8 cellular contexts compared by ENCODE assay signal in the genomic region with DNA sequence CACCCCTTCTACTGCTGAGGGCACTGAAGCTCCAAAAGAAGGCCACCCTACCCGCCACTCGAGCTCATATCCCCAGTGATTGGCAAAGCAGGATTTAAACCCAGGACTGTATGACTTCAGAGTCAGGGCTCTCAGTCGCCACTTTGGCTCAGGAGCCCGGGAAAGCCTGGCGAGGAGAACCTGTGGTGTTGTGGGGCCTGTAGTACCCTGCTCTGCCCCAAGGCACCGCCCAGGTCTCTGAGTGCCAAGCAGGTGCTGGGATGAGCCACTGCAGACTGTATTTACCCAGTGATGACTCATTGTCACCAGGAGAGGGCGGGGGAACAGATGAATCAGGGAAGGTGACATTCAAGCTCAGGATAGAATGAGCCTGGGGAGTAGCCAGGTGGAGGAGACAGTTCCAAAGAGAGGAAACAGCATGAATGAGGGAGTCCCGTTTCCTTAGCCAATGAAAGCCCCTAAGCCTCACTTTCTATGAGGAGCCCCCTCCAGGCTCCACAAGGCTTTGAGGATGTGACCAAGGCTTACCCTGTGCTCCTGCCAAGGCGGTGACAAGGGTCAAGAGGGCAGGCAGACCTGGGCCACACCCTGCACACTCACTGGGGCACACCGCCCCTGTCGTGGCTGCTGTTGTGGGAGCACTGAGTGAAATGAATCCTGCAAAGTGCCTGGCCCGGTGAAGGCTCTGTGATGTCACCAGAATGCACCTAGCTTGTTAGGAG. TPM values are rescaled to one million over a fixed set of nuclear protein-coding genes. Genes with fewer than 3 reads are reported as not detected.
A peak's percentile ranks its signal among the peaks of the same experiment; 100 is the strongest.
DNase-seq lines count a peak whose midpoint lies in the region; ATAC-seq and TF ChIP-seq lines count a peak whose summit lies in the region.

No MANE protein-coding gene starts in this region.

- ATAC-seq in GM19463 (IDR thresholded peaks at IDR 0.05; ENCODE audit: unreplicated experiment) = peak; percentile 74

- peaks cover 52% of the 10 kb centered on the region for H3K36me3 Mint-ChIP-seq in T-helper 2 cell treated with Interferon-gamma antibody and Interleukin-4, amounts not matched to agents 5 μg/mL and 100 μg/mL, for 36 hours (ENCODE audit: low read depth)
- no peaks in the 10 kb centered on the region for H3K36me3 Mint-ChIP-seq in MCF 10A (ENCODE audit: insufficient read depth, unreplicated experiment)

- no peak overlapping the region for H3K4me3 ChIP-seq in AG09309 (ENCODE audit: control insufficient read depth, low read depth, low read length)
- H3K4me3 ChIP-seq in liver (ENCODE audit: low read depth in 1 of 3, low read length in 3 of 3) = no peak overlapping the region

- H3K27ac ChIP-seq in liver (ENCODE audit: low read depth in 1 of 2, low read length in 2 of 2) = peak overlapping the region; percentile 58 to 88

- CTCF ChIA-PET in MCF 10A (lab: Yijun Ruan, JAX) = interaction anchor here (0.5 to 9.2 kb wide), 14 partner anchors 9 to 186 kb away, joined by 3 to 90 read pairs (median 5); no protein-coding TSS in a partner anchor

- H3K27ac Mint-ChIP-seq in T-helper 2 cell treated with Interferon-gamma antibody and Interleukin-4, amounts not matched to agents 5 μg/mL and 100 μg/mL, for 36 hours = peak overlapping the region; percentile 71
- no peak overlapping the region for H3K27ac Mint-ChIP-seq in MCF 10A (ENCODE audit: low read depth, unreplicated experiment)

- no peaks in the 10 kb centered on the region for H3K36me3 ChIP-seq in liver (ENCODE audit: control insufficient read depth in 4 of 4, insufficient read depth in 3 of 4, low read depth in 1 of 4, low read length in 3 of 4)

- no peak for DNase-seq in AG09309 (ENCODE audit: low read depth)
- DNase-seq in NCI-H128 (lab: John Stamatoyannopoulos, UW; ENCODE audit: unreplicated experiment) = peak; percentile 87
- peak; percentile 84 for DNase-seq in T-helper 2 cell treated with Interferon-gamma antibody and Interleukin-4, amounts not matched to agents 5 μg/mL and 100 μg/mL, for 36 hours (ENCODE audit: low spot score)
- peak; percentile 81 for DNase-seq in MCF 10A (ENCODE audit: unreplicated experiment)
- DNase-seq in stimulated activated CD8-positive, alpha-beta memory T cell treated with anti-CD3 and anti-CD28 coated beads, Interleukin-12 subunit alpha, Interleukin-12 subunit beta, amount 100 ng/mL, for 1 hour (ENCODE audit: low read depth) = peak; percentile 76
- no peak for DNase-seq in retina

- no peaks in the 10 kb centered on the region for H3K27me3 ChIP-seq in liver (ENCODE audit: control insufficient read depth in 4 of 4, insufficient read depth in 4 of 4, low read length in 3 of 4)

- H3K4me1 ChIP-seq in liver (ENCODE audit: control insufficient read depth in 4 of 4, insufficient read depth in 4 of 4, low read length in 3 of 4) = peaks cover 9 to 43% (median 30%) of the 10 kb centered on the region in 4 donors

- H3K9me3 Mint-ChIP-seq in T-helper 2 cell treated with Interferon-gamma antibody and Interleukin-4, amounts not matched to agents 5 μg/mL and 100 μg/mL, for 36 hours = no peaks in the 10 kb centered on the region
- no peaks in the 10 kb centered on the region for H3K9me3 Mint-ChIP-seq in MCF 10A (ENCODE audit: unreplicated experiment)

- no TSS peak for BruUV-seq in MCF 10A (replicated peaks; lab: Mats Ljungman, UMichigan)

- peak; percentile 73 to 89 for TF ChIP-seq RAD21 in liver (IDR thresholded peaks at IDR 0.05)

- TF ChIP-seq CTCF in AG09309 (IDR thresholded peaks at IDR 0.05; ENCODE audit: control insufficient read depth, insufficient read depth, low read depth, low read length, missing control alignments) = peak; percentile 2
- TF ChIP-seq CTCF in MCF 10A (IDR thresholded peaks at IDR 0.05; ENCODE audit: unreplicated experiment) = peak; percentile 36
- TF ChIP-seq CTCF in liver (IDR thresholded peaks at IDR 0.05; ENCODE audit: low read depth, low read length, missing input control) = peak; percentile 76

- peak overlapping the region in 1 of 2 donors; percentile 37 for H3K9ac ChIP-seq in liver (ENCODE audit: low read depth in 1 of 2, low read length in 2 of 2)

- WGBS in liver = 31% methylated on average over 12 of the region's 12 CpGs

- H3K27me3 Mint-ChIP-seq in T-helper 2 cell treated with Interferon-gamma antibody and Interleukin-4, amounts not matched to agents 5 μg/mL and 100 μg/mL, for 36 hours (ENCODE audit: low read depth) = no peaks in the 10 kb centered on the region
- H3K27me3 Mint-ChIP-seq in MCF 10A (ENCODE audit: insufficient read depth, unreplicated experiment) = no peaks in the 10 kb centered on the region

- peaks cover 61% of the 10 kb centered on the region for H3K4me1 Mint-ChIP-seq in T-helper 2 cell treated with Interferon-gamma antibody and Interleukin-4, amounts not matched to agents 5 μg/mL and 100 μg/mL, for 36 hours (ENCODE audit: low read depth)
- peaks cover 24% of the 10 kb centered on the region for H3K4me1 Mint-ChIP-seq in MCF 10A (ENCODE audit: insufficient read depth, unreplicated experiment)

- peak overlapping the region; percentile 65 for H3K4me3 Mint-ChIP-seq in T-helper 2 cell treated with Interferon-gamma antibody and Interleukin-4, amounts not matched to agents 5 μg/mL and 100 μg/mL, for 36 hours
- H3K4me3 Mint-ChIP-seq in MCF 10A (ENCODE audit: unreplicated experiment) = peak overlapping the region; percentile 29

- intact Hi-C loops in MCF 10A (cut with micrococcal nuclease) = no loop called here

- POLR2A ChIA-PET in MCF 10A (lab: Yijun Ruan, JAX) = interaction anchor here (0.6 to 6.0 kb wide), 7 partner anchors 10 to 993 kb away, joined by 3 to 43 read pairs (median 4); a partner anchor contains a TSS

- no peaks in the 10 kb centered on the region for H3K9me3 ChIP-seq in liver (ENCODE audit: control insufficient read depth in 4 of 4, low read length in 3 of 4)

TF ChIP-seq in liver, 16 proteins besides CTCF, POLR2A, EP300 and RAD21 (continues in another document):
- no peak for TF ChIP-seq TAF1 (conservative IDR thresholded peaks at IDR 0.05)
- peak; percentile 97 for TF ChIP-seq FOXA1 (IDR thresholded peaks at IDR 0.05)
- TF ChIP-seq NR2F2 (IDR thresholded peaks at IDR 0.05) = peak; percentile 40
- peak; percentile 58 for TF ChIP-seq SP1 (IDR thresholded peaks at IDR 0.05)
- TF ChIP-seq HNF4G (IDR thresholded peaks at IDR 0.05) = no peak
- TF ChIP-seq, protein P1, sequence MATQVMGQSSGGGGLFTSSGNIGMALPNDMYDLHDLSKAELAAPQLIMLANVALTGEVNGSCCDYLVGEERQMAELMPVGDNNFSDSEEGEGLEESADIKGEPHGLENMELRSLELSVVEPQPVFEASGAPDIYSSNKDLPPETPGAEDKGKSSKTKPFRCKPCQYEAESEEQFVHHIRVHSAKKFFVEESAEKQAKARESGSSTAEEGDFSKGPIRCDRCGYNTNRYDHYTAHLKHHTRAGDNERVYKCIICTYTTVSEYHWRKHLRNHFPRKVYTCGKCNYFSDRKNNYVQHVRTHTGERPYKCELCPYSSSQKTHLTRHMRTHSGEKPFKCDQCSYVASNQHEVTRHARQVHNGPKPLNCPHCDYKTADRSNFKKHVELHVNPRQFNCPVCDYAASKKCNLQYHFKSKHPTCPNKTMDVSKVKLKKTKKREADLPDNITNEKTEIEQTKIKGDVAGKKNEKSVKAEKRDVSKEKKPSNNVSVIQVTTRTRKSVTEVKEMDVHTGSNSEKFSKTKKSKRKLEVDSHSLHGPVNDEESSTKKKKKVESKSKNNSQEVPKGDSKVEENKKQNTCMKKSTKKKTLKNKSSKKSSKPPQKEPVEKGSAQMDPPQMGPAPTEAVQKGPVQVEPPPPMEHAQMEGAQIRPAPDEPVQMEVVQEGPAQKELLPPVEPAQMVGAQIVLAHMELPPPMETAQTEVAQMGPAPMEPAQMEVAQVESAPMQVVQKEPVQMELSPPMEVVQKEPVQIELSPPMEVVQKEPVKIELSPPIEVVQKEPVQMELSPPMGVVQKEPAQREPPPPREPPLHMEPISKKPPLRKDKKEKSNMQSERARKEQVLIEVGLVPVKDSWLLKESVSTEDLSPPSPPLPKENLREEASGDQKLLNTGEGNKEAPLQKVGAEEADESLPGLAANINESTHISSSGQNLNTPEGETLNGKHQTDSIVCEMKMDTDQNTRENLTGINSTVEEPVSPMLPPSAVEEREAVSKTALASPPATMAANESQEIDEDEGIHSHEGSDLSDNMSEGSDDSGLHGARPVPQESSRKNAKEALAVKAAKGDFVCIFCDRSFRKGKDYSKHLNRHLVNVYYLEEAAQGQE (IDR thresholded peaks at IDR 0.05) = peak; percentile 45
- TF ChIP-seq RXRA (IDR thresholded peaks at IDR 0.05) = peak; percentile 60 to 90
- TF ChIP-seq HNF4A (conservative IDR thresholded peaks at IDR 0.05) = peak; percentile 65 to 78
- TF ChIP-seq EGR1 (IDR thresholded peaks at IDR 0.05; ENCODE audit: low read depth in 2 of 2) = peak in 1 of 2 donors; percentile 83
- peak; percentile 53 for TF ChIP-seq YY1 (IDR thresholded peaks at IDR 0.05)
- TF ChIP-seq, protein P2, sequence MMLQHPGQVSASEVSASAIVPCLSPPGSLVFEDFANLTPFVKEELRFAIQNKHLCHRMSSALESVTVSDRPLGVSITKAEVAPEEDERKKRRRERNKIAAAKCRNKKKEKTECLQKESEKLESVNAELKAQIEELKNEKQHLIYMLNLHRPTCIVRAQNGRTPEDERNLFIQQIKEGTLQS (IDR thresholded peaks at IDR 0.05) = peak; percentile 98
- peak; percentile 99 to 100 for TF ChIP-seq JUND (IDR thresholded peaks at IDR 0.05)
- TF ChIP-seq, protein P3, sequence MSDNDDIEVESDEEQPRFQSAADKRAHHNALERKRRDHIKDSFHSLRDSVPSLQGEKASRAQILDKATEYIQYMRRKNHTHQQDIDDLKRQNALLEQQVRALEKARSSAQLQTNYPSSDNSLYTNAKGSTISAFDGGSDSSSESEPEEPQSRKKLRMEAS (IDR thresholded peaks at IDR 0.05) = peak; percentile 87

RNA-seq across cellular contexts. Expression of a gene that starts 17.8 kb away (rescaled TPM):
- 41.5 and 41.8 TPM in 2 replicates for total RNA-seq in MCF 10A (2022)
- total RNA-seq in liver = 10 to 100 TPM in 1 of 2 donors, 1 to 10 TPM in 1; 9.3 to 22.0 TPM
- 10 to 100 TPM; 22.0 to 25.0 TPM for polyA plus RNA-seq in liver

RNA-seq across cellular contexts. Expression of a gene that starts 24.9 kb away (rescaled TPM):
- total RNA-seq in MCF 10A (2022) (4.0 and 5.7 TPM in 2 replicates), liver (1 to 10 TPM in 1 of 2 donors, under 1 TPM in 1; 0.59 to 1.5 TPM)
- under 1 TPM; 0.06 to 0.40 TPM for polyA plus RNA-seq in liver

RNA-seq across cellular contexts. Expression of a gene that starts 25.3 kb away (rescaled TPM):
- total RNA-seq in MCF 10A (2022) (17.5 and 23.9 TPM in 2 replicates), liver (10 to 100 TPM in 1 of 2 donors, 1 to 10 TPM in 1; 4.9 to 14.3 TPM)
- polyA plus RNA-seq in liver = 10 to 100 TPM in 1 of 2 donors, 1 to 10 TPM in 1; 6.7 to 11.2 TPM

RNA-seq across cellular contexts. Expression of a gene that starts 38.6 kb away (rescaled TPM):
- 36.3 and 39.5 TPM in 2 replicates for total RNA-seq in MCF 10A (2022)
- 10 to 100 TPM in 1 of 2 donors, 1 to 10 TPM in 1; 4.5 to 83.7 TPM for total RNA-seq in liver
- polyA plus RNA-seq in liver = 10 to 100 TPM in 1 of 2 donors, 1 to 10 TPM in 1; 2.5 to 10.6 TPM

RNA-seq across cellular contexts. Expression of a gene that starts 56.1 kb away (rescaled TPM):
- total RNA-seq in MCF 10A (2022) (16.5 and 17.6 TPM in 2 replicates), liver (10 to 100 TPM; 26.9 to 37.7 TPM)
- 10 to 100 TPM; 22.5 to 40.4 TPM for polyA plus RNA-seq in liver

Comparison
In these comparisons a context has a peak if more than half of its experiments do, and no peak if none do; other contexts are left out.
1. DNase-seq: peak in NCI-H128 (single experiment), T-helper 2 cell treated with Interferon-gamma antibody and Interleukin-4, amounts not matched to agents 5 μg/mL and 100 μg/mL, for 36 hours (single experiment), MCF 10A (single experiment) and stimulated activated CD8-positive, alpha-beta memory T cell treated with anti-CD3 and anti-CD28 coated beads, Interleukin-12 subunit alpha, Interleukin-12 subunit beta, amount 100 ng/mL, for 1 hour (single experiment); none in AG09309 (single experiment) and retina (single experiment).
2. CTCF ChIP-seq: peak in every context shown above with its lines; median percentile 76 in liver; 36 in MCF 10A; 2 in AG09309.